ENCODE assay signal across 16 cellular contexts in the genomic region with DNA sequence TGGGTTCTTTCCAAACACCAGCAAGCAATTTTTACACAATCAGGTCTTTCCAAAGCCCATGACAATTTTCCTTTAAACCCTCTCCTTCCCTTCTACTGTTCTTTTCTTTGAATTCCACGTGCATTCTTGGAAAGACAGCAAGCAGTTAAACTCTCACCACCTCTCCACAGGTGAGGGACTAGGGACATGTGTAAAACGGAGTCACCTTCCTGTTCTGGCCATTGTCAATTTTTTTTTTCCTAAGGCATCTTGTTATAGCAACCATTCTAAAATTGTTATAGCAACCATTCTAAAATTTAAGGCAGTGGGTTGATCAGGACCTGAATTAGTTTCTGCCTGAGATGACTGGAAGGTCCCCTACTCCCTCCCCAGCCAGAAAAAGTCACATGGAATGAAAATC.
DNase-seq lines count a peak whose midpoint lies in the region; ATAC-seq and TF ChIP-seq lines count a peak whose summit lies in the region.
"Had no signal": no experiment of that assay in that cellular context is flagged by ENCODE, and none has a peak within 500 bp of the region (broad histone marks: within the 10 kb centered on the region; RNA-seq: fewer than 3 reads in every experiment).

No MANE protein-coding gene starts in this region.

- H3K27me3 Mint-ChIP-seq in CD4-positive, alpha-beta T cell, result no peaks in the 10 kb centered on the region
- no peaks in the 10 kb centered on the region for H3K27me3 Mint-ChIP-seq in activated T-helper 2 cell treated with anti-CD3 and anti-CD28 coated beads, Interferon-gamma antibody, Interleukin-2, Interleukin-4, amounts not matched to agents 10 μg/mL and 5 μg/mL and 100 μg/mL, durations not matched to agents 14 hours and 24 hours and 36 hours (ENCODE audit: low read depth)
- H3K27me3 Mint-ChIP-seq in neural progenitor cell (ENCODE audit: insufficient read depth, low read depth), result peaks cover 2% of the 10 kb centered on the region

- no peak overlapping the region for H3K4ac ChIP-seq in mesendoderm (ENCODE audit: low read depth, low read length)

- TF ChIP-seq CTCF in CD4-positive, alpha-beta T cell (IDR thresholded peaks at IDR 0.05), result no peak
- TF ChIP-seq CTCF in neural progenitor cell (IDR thresholded peaks at IDR 0.05), result no peak

- no peak overlapping the region for H2AFZ ChIP-seq in neural progenitor cell (replicated peaks)
- H2AFZ ChIP-seq: GM23248 had no signal

- no peak overlapping the region for H3K18ac ChIP-seq in mesendoderm (ENCODE audit: low read length)

- no peak for DNase-seq in CD4-positive, alpha-beta T cell
- DNase-seq in HT1080 (ENCODE audit: low read depth) (peak; percentile 42), mesendoderm (peak; percentile 56), occipital lobe (lab: John Stamatoyannopoulos, UW) (no peak), NCI-H1694 treated with DMSO at 0.1 percent for 48 hours (lab: John Stamatoyannopoulos, UW) (no peak), neural progenitor cell (ENCODE audit: low spot score) (no peak)
- DNase-seq in activated T-helper 2 cell treated with anti-CD3 and anti-CD28 coated beads, Interferon-gamma antibody, Interleukin-2, Interleukin-4, amounts not matched to agents 10 μg/mL and 5 μg/mL and 100 μg/mL, durations not matched to agents 14 hours and 24 hours and 36 hours (ENCODE audit: low spot score), result no peak
- DNase-seq: activated CD4-positive, alpha-beta T cell treated with anti-CD3 and anti-CD28 coated beads, Interleukin-2, amount 50 U/mL, for 48 hours; GM23248; NK-92 treated with Interleukin-12 subunit alpha and Interleukin-12 subunit beta, amount 100 ng/mL, for 24 hours; nucleus accumbens; Right ventricle myocardium superior; T-helper 9 cell had no signal

- H3K27me3 ChIP-seq in CD4-positive, alpha-beta T cell (ENCODE audit: control insufficient read depth, insufficient read depth, low read length), result no peaks in the 10 kb centered on the region
- H3K27me3 ChIP-seq in mesendoderm (ENCODE audit: insufficient read depth, low read length, poor library complexity), result no peaks in the 10 kb centered on the region
- H3K27me3 ChIP-seq in neural progenitor cell, result no peaks in the 10 kb centered on the region
- H3K27me3 ChIP-seq: gastroesophageal sphincter had no signal

- H3K4me1 ChIP-seq in mesendoderm (ENCODE audit: control insufficient read depth, low read depth, low read length) (no peaks in the 10 kb centered on the region), neural progenitor cell (no peaks in the 10 kb centered on the region)

- POLR2A ChIA-PET in CD4-positive, alpha-beta T cell (lab: Charles Lee), result interaction anchor here (1.0 to 29.8 kb wide), 11 partner anchors 9 to 132 kb away, joined by 3 to 754 read pairs (median 26); partner anchors contain the start of gene ANKRD44

- no peaks in the 10 kb centered on the region for H4K20me1 ChIP-seq in neural progenitor cell (ENCODE audit: low read depth)

- no peak overlapping the region for H2BK15ac ChIP-seq in mesendoderm (replicated peaks; ENCODE audit: low read depth)

- H3K4me1 Mint-ChIP-seq in CD4-positive, alpha-beta T cell (ENCODE audit: low read depth), result peaks cover 85% of the 10 kb centered on the region
- H3K4me1 Mint-ChIP-seq in activated T-helper 2 cell treated with anti-CD3 and anti-CD28 coated beads, Interferon-gamma antibody, Interleukin-2, Interleukin-4, amounts not matched to agents 10 μg/mL and 5 μg/mL and 100 μg/mL, durations not matched to agents 14 hours and 24 hours and 36 hours (ENCODE audit: low read depth), result peaks cover 81% of the 10 kb centered on the region
- H3K4me1 Mint-ChIP-seq in neural progenitor cell, result peaks cover 11% of the 10 kb centered on the region

- peak overlapping the region; percentile 84 for H3K27ac ChIP-seq in CD4-positive, alpha-beta T cell (ENCODE audit: low read depth, low read length)
- H3K27ac ChIP-seq in mesendoderm (ENCODE audit: low read depth, low read length) (no peak overlapping the region), neural progenitor cell (no peak overlapping the region)
- H3K27ac ChIP-seq: epithelial cell of prostate, GM23248 had no signal

- no peak overlapping the region for H2BK5ac ChIP-seq in mesendoderm (ENCODE audit: low read length)

- no peak overlapping the region for H3K4me2 ChIP-seq in mesendoderm (ENCODE audit: low read length)
- no peak overlapping the region for H3K4me2 ChIP-seq in neural progenitor cell

- peak overlapping the region; percentile 89 for H3K4me3 Mint-ChIP-seq in CD4-positive, alpha-beta T cell
- H3K4me3 Mint-ChIP-seq in activated T-helper 2 cell treated with anti-CD3 and anti-CD28 coated beads, Interferon-gamma antibody, Interleukin-2, Interleukin-4, amounts not matched to agents 10 μg/mL and 5 μg/mL and 100 μg/mL, durations not matched to agents 14 hours and 24 hours and 36 hours (ENCODE audit: low read depth), result peak overlapping the region; percentile 50
- no peak overlapping the region for H3K4me3 Mint-ChIP-seq in neural progenitor cell

- H3K27ac Mint-ChIP-seq in CD4-positive, alpha-beta T cell, result peak overlapping the region; percentile 98
- H3K27ac Mint-ChIP-seq in activated T-helper 2 cell treated with anti-CD3 and anti-CD28 coated beads, Interferon-gamma antibody, Interleukin-2, Interleukin-4, amounts not matched to agents 10 μg/mL and 5 μg/mL and 100 μg/mL, durations not matched to agents 14 hours and 24 hours and 36 hours, result peak overlapping the region; percentile 86
- no peak overlapping the region for H3K27ac Mint-ChIP-seq in neural progenitor cell

- no peaks in the 10 kb centered on the region for H3F3A ChIP-seq in neural progenitor cell (ENCODE audit: low read depth)

- no peaks in the 10 kb centered on the region for H3K79me1 ChIP-seq in mesendoderm (ENCODE audit: low read length)

- H3K56ac ChIP-seq in mesendoderm (ENCODE audit: low read length), result no peak overlapping the region

- peaks cover 31% of the 10 kb centered on the region for H3K36me3 Mint-ChIP-seq in CD4-positive, alpha-beta T cell (ENCODE audit: low read depth)
- H3K36me3 Mint-ChIP-seq in activated T-helper 2 cell treated with anti-CD3 and anti-CD28 coated beads, Interferon-gamma antibody, Interleukin-2, Interleukin-4, amounts not matched to agents 10 μg/mL and 5 μg/mL and 100 μg/mL, durations not matched to agents 14 hours and 24 hours and 36 hours (ENCODE audit: low read depth), result peaks cover 29% of the 10 kb centered on the region
- H3K36me3 Mint-ChIP-seq in neural progenitor cell, result no peaks in the 10 kb centered on the region

- no CpG with 5 or more reads among the region's 2 CpGs for WGBS in mesendoderm (ENCODE audit: extremely low coverage, insufficient coverage, low lambda C conversion rate)

- no peaks in the 10 kb centered on the region for H3K36me3 ChIP-seq in mesendoderm (ENCODE audit: control insufficient read depth, insufficient read depth, low read length)
- H3K36me3 ChIP-seq in neural progenitor cell, result no peaks in the 10 kb centered on the region
- H3K36me3 ChIP-seq: gastroesophageal sphincter had no signal

- H4K8ac ChIP-seq in mesendoderm (ENCODE audit: low read depth, low read length), result no peak overlapping the region

- intact Hi-C loops in CD4-positive, alpha-beta T cell (cut with DNase I, micrococcal nuclease), result loop anchor here in 1 of 2 experiments (5.0 to 10.0 kb wide), 2 partner anchors 44 to 1022 kb away; partner anchors contain the start of gene STK17B
- intact Hi-C loops in activated T-helper 2 cell treated with anti-CD3 and anti-CD28 coated beads, Interferon-gamma antibody, Interleukin-2, Interleukin-4, amounts not matched to agents 10 μg/mL and 5 μg/mL and 100 μg/mL, durations not matched to agents 14 hours and 24 hours and 36 hours (cut with micrococcal nuclease), result loop anchor here (1.0 to 5.0 kb wide), 2 partner anchors 112 to 236 kb away; no protein-coding TSS in a partner anchor

- H3K9me3 ChIP-seq in CD4-positive, alpha-beta T cell (ENCODE audit: control insufficient read depth, low read length), result no peaks in the 10 kb centered on the region
- H3K9me3 ChIP-seq in neural progenitor cell (ENCODE audit: low read depth), result no peaks in the 10 kb centered on the region
- H3K9me3 ChIP-seq: gastroesophageal sphincter had no signal

- no peaks in the 10 kb centered on the region for H3K79me2 ChIP-seq in mesendoderm (ENCODE audit: control insufficient read depth, insufficient read depth, low read length)
- no peaks in the 10 kb centered on the region for H3K79me2 ChIP-seq in neural progenitor cell (ENCODE audit: low read depth)

- CTCF ChIA-PET in CD4-positive, alpha-beta T cell (lab: Charles Lee), result interaction anchor here (1.0 to 2.0 kb wide), 2 partner anchors 44 to 115 kb away, joined by 3 to 5 read pairs; no protein-coding TSS in a partner anchor

- H3K9me3 Mint-ChIP-seq in CD4-positive, alpha-beta T cell, result no peaks in the 10 kb centered on the region
- H3K9me3 Mint-ChIP-seq in activated T-helper 2 cell treated with anti-CD3 and anti-CD28 coated beads, Interferon-gamma antibody, Interleukin-2, Interleukin-4, amounts not matched to agents 10 μg/mL and 5 μg/mL and 100 μg/mL, durations not matched to agents 14 hours and 24 hours and 36 hours, result no peaks in the 10 kb centered on the region
- no peaks in the 10 kb centered on the region for H3K9me3 Mint-ChIP-seq in neural progenitor cell

- no peak overlapping the region for H2AK5ac ChIP-seq in mesendoderm (ENCODE audit: low read length)

- H3K4me3 ChIP-seq in mesendoderm (ENCODE audit: low read length) (no peak overlapping the region), neural progenitor cell (no peak overlapping the region)
- H3K4me3 ChIP-seq: gastroesophageal sphincter, GM23248 had no signal

- H3K23ac ChIP-seq in mesendoderm (ENCODE audit: low read length), result no peak overlapping the region

- H3K9ac ChIP-seq in mesendoderm (ENCODE audit: low read length) (no peak overlapping the region), neural progenitor cell (no peak overlapping the region)
- H3K9ac ChIP-seq: GM23248 had no signal

- ATAC-seq in CD4-positive, alpha-beta T cell (ENCODE audit: poor library complexity), result no peak
- no peak for ATAC-seq in HG03469 (IDR thresholded peaks at IDR 0.05; ENCODE audit: unreplicated experiment)
- ATAC-seq: gastroesophageal sphincter had no signal

- no peak overlapping the region for H2BK120ac ChIP-seq in mesendoderm (ENCODE audit: low read depth, low read length)

- H4K5ac ChIP-seq in mesendoderm (ENCODE audit: low read length), result no peak overlapping the region

Comparison
In these comparisons a context has a peak if more than half of its experiments do, and no peak if none do; other contexts are left out.
1. DNase-seq: peak in HT1080 (single experiment) and mesendoderm (single experiment); none in CD4-positive, alpha-beta T cell (0 of 10), activated T-helper 2 cell treated with anti-CD3 and anti-CD28 coated beads, Interferon-gamma antibody, Interleukin-2, Interleukin-4, amounts not matched to agents 10 μg/mL and 5 μg/mL and 100 μg/mL, durations not matched to agents 14 hours and 24 hours and 36 hours (single experiment), occipital lobe (single experiment), NCI-H1694 treated with DMSO at 0.1 percent for 48 hours (single experiment) and neural progenitor cell (single experiment).